8 cellular contexts compared by ENCODE assay signal in genomic region chr22:26589845-26590524, GRCh38. TPM values are rescaled to one million over a fixed set of nuclear protein-coding genes. Genes with fewer than 3 reads are reported as not detected.
DNase-seq lines count a peak whose midpoint lies in the region; ATAC-seq and TF ChIP-seq lines count a peak whose summit lies in the region.

Gene TPST2 (minus strand): TSS chr22:26590132. CDS start chr22:26541630, 48,502 bp downstream.

- H3K36me3 ChIP-seq in ectodermal cell (ENCODE audit: control insufficient read depth, insufficient read depth, low read length) (no peaks in the 10 kb centered on the region), lung (ENCODE audit: control insufficient read depth in 2 of 2, insufficient read depth in 2 of 2, low read length in 2 of 2) (no peaks in the 10 kb centered on the region)

- 3 to 4% methylated on average over 69 of the region's 69 CpGs for WGBS in ectodermal cell, 2 experiments
- WGBS in lung, 2 donors: 0 to 1% methylated on average over 41 to 69 of the region's 69 CpGs

- H3K36me3 Mint-ChIP-seq in activated CD4-positive, alpha-beta memory T cell treated with anti-CD3 and anti-CD28 coated beads, Interleukin-2, amount 10 ng/mL, durations not matched to agents 7 days and 5 days (ENCODE audit: low read depth): peaks cover 21% of the 10 kb centered on the region

- peak within 1 kb of the TSS; percentile 78 for H3K27ac Mint-ChIP-seq in activated CD4-positive, alpha-beta memory T cell treated with anti-CD3 and anti-CD28 coated beads, Interleukin-2, amount 10 ng/mL, durations not matched to agents 7 days and 5 days

- peak; percentile 67 for DNase-seq in NK-92 treated with Interleukin-12 subunit alpha and Interleukin-12 subunit beta, amount 100 ng/mL, for 24 hours (lab: John Stamatoyannopoulos, UW)
- DNase-seq in NK-92 (lab: John Stamatoyannopoulos, UW; ENCODE audit: unreplicated experiment) (no peak), NCI-H460 (ENCODE audit: extremely low read depth, low read depth) (peak; percentile 47), lung (ENCODE audit: low spot score) (peak; percentile 72)
- peak; percentile 84 for DNase-seq in activated CD4-positive, alpha-beta memory T cell treated with anti-CD3 and anti-CD28 coated beads, Interleukin-2, amount 10 ng/mL, durations not matched to agents 7 days and 5 days
- DNase-seq in stimulated activated CD4-positive, alpha-beta T cell treated with anti-CD3 and anti-CD28 coated beads, TNF-alpha, amount 100 ng/mL, for 1 hour (ENCODE audit: low read depth in 3 of 3, low spot score in 1 of 3): peak; percentile 50 to 76 (median 59)

- H3K27me3 ChIP-seq in ectodermal cell (ENCODE audit: control insufficient read depth, insufficient read depth, low read length, poor library complexity, severe bottlenecking) (peaks cover 7% of the 10 kb centered on the region), lung (ENCODE audit: control insufficient read depth, insufficient read depth) (no peaks in the 10 kb centered on the region)

- H3K4me1 Mint-ChIP-seq in activated CD4-positive, alpha-beta memory T cell treated with anti-CD3 and anti-CD28 coated beads, Interleukin-2, amount 10 ng/mL, durations not matched to agents 7 days and 5 days: peaks cover 83% of the 10 kb centered on the region

- CTCF ChIA-PET in activated CD4-positive, alpha-beta memory T cell treated with anti-CD3 and anti-CD28 coated beads, Interleukin-2, amount 10 ng/mL, durations not matched to agents 7 days and 5 days (lab: Charles Lee): no interaction called here

- H3K27me3 Mint-ChIP-seq in activated CD4-positive, alpha-beta memory T cell treated with anti-CD3 and anti-CD28 coated beads, Interleukin-2, amount 10 ng/mL, durations not matched to agents 7 days and 5 days: no peaks in the 10 kb centered on the region

- H3K4me3 Mint-ChIP-seq in activated CD4-positive, alpha-beta memory T cell treated with anti-CD3 and anti-CD28 coated beads, Interleukin-2, amount 10 ng/mL, durations not matched to agents 7 days and 5 days: peak within 1 kb of the TSS; percentile 90

- H3K27ac ChIP-seq in ectodermal cell (ENCODE audit: insufficient read depth, low read depth, low read length, poor library complexity, severe bottlenecking): no peak within 1 kb of the TSS
- peak within 1 kb of the TSS; percentile 90 to 91 for H3K27ac ChIP-seq in lung (ENCODE audit: low read depth in 1 of 2, low read length in 1 of 2)

- H3K9me3 Mint-ChIP-seq in activated CD4-positive, alpha-beta memory T cell treated with anti-CD3 and anti-CD28 coated beads, Interleukin-2, amount 10 ng/mL, durations not matched to agents 7 days and 5 days: peaks cover 2% of the 10 kb centered on the region

- ATAC-seq in HG03039 (IDR thresholded peaks at IDR 0.05; ENCODE audit: unreplicated experiment) (peak; percentile 57), lung (ENCODE audit: insufficient read depth, low FRiP score) (peak; percentile 90)

- H3K4me1 ChIP-seq in ectodermal cell (ENCODE audit: control insufficient read depth, insufficient read depth, low read length) (no peaks in the 10 kb centered on the region), lung (ENCODE audit: control insufficient read depth in 2 of 2, insufficient read depth in 2 of 2, low read length in 2 of 2) (peaks cover 0 to 10% of the 10 kb centered on the region in 2 donors)

- POLR2A ChIA-PET in activated CD4-positive, alpha-beta memory T cell treated with anti-CD3 and anti-CD28 coated beads, Interleukin-2, amount 10 ng/mL, durations not matched to agents 7 days and 5 days (lab: Charles Lee): interaction anchor here (1.0 to 1.9 kb wide), 3 partner anchors 10 to 106 kb away, joined by 3 to 8 read pairs (median 3); partner anchors contain the start of genes HPS4 and SRRD

- no peak for TF ChIP-seq CTCF in lung (IDR thresholded peaks at IDR 0.05; ENCODE audit: control extremely low read depth, extremely low read depth)

- peak within 1 kb of the TSS; percentile 53 for H3K4me3 ChIP-seq in ectodermal cell (ENCODE audit: insufficient read depth, low read depth, low read length)
- H3K4me3 ChIP-seq in lung: peak within 1 kb of the TSS; percentile 83

- H3K9me3 ChIP-seq in ectodermal cell (ENCODE audit: control insufficient read depth, low read length) (no peaks in the 10 kb centered on the region), lung (ENCODE audit: control insufficient read depth in 2 of 2, insufficient read depth in 1 of 2, low read length in 1 of 2) (no peaks in the 10 kb centered on the region)

RNA-seq across cellular contexts. Expression of gene TPST2, which starts in this region (rescaled TPM):
- 5.8 and 6.7 TPM in 2 replicates for total RNA-seq in NCI-H460 (2014; rRNA removed; shearing (Covaris generic))
- 12.9 and 14.1 TPM in 2 replicates for polyA plus RNA-seq in NCI-H460 (2014; cell fraction: nucleus; rRNA removed)
- total RNA-seq in activated CD4-positive, alpha-beta memory T cell treated with anti-CD3 and anti-CD28 coated beads, Interleukin-2, amount 10 ng/mL, durations not matched to agents 7 days and 5 days: 10 to 100 TPM; 55.4 to 60.8 TPM
- 24.9 TPM for polyA plus RNA-seq in ectodermal cell (2013, experiment 1 of 4)
- polyA plus RNA-seq in ectodermal cell (2013, experiment 2 of 4): 26.3 TPM
- 20.8 TPM for polyA plus RNA-seq in ectodermal cell (2013, experiment 3 of 4)
- 21.2 TPM for polyA plus RNA-seq in ectodermal cell (2013, experiment 4 of 4)
- total RNA-seq in lung: 10 to 100 TPM; 47.6 to 72.3 TPM
- 10 to 100 TPM; 32.6 to 72.2 TPM for polyA plus RNA-seq in lung
